ENCODE assay signal across 8 cellular contexts in the genomic region with DNA sequence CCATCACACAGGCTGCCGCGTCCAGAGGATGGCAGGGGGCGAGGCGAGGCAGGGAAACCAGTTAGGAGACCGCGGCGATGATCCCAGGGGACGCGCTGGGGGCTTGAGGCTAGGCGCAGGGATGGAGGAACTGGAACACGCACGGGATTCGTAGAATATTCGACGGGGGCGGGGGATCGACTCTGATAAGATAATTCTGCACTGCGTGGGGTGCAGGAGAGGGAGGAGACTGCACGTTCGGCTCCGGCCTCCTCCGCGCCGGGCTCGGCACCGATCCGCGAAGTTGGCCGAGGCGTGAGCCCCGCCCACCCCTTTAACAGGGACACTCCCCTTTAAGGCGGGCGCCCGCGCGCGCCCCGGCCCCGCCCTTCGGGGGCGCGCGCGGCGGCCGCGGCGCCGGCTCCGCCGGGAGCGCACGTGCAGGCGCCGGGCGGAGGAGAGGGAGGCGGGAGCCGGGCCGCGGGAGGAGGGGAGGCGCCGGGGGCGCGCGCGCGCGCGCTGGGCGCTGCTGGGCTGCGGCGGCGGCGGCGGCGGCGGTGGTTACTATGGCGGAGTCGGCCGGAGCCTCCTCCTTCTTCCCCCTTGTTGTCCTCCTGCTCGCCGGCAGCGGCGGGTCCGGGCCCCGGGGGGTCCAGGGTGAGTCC. TPM values are rescaled to one million over a fixed set of nuclear protein-coding genes. Genes with fewer than 3 reads are reported as not detected.
A peak's percentile ranks its signal among the peaks of the same experiment; 100 is the strongest.
DNase-seq lines count a peak whose midpoint lies in the region; ATAC-seq and TF ChIP-seq lines count a peak whose summit lies in the region.

A gene (plus strand): TSS at position 501 of the 644 bp plus-strand sequence. CDS start 45 bp downstream, at position 546.

- TF ChIP-seq CTCF in omental fat pad (IDR thresholded peaks at IDR 0.05) (no peak), suprapubic skin (IDR thresholded peaks at IDR 0.05) (no peak)

- H3K27ac Mint-ChIP-seq in activated naive CD4-positive, alpha-beta T cell treated with anti-CD3 and anti-CD28 coated beads, Interleukin-2, amount 50 U/mL, for 72 hours, result peak within 1 kb of the TSS; percentile 76

- TF ChIP-seq POLR2A in suprapubic skin (IDR thresholded peaks at IDR 0.05), result peak in 1 of 2 donors; percentile 62

- no peak for TF ChIP-seq EP300 in suprapubic skin (IDR thresholded peaks at IDR 0.05)

- CTCF ChIA-PET in HEK293T (lab: Yijun Ruan, JAX), result interaction anchor here (0.5 to 0.6 kb wide), 3 partner anchors 81 to 1471 kb away, joined by 3 to 4 read pairs (median 3); no protein-coding TSS in a partner anchor

- no peaks in the 10 kb centered on the region for H3K9me3 ChIP-seq in suprapubic skin

- no peaks in the 10 kb centered on the region for H3K36me3 ChIP-seq in suprapubic skin

- peaks cover 0 to 4% of the 10 kb centered on the region in 2 donors for H3K9me3 Mint-ChIP-seq in activated naive CD4-positive, alpha-beta T cell treated with anti-CD3 and anti-CD28 coated beads, Interleukin-2, amount 50 U/mL, for 72 hours

- under 1% methylated on average over 59 of the region's 86 CpGs for WGBS in suprapubic skin

- H3K27ac ChIP-seq in suprapubic skin, result peak within 1 kb of the TSS; percentile 99

- ATAC-seq in SK-N-SH treated with all-trans-retinoic acid at 6 μM for 48 hours, result peak; percentile 92
- peak; percentile 93 to 98 for ATAC-seq in activated naive CD4-positive, alpha-beta T cell treated with anti-CD3 and anti-CD28 coated beads, Interleukin-2, amount 50 U/mL, for 72 hours
- peak; percentile 95 for ATAC-seq in omental fat pad (ENCODE audit: low FRiP score)

- H3K4me1 ChIP-seq in suprapubic skin, result peaks cover 46% of the 10 kb centered on the region

- DNase-seq in EH (ENCODE audit: low read depth) (peak; percentile 89), HEK293T (ENCODE audit: extremely low spot score) (peak; percentile 91), NCI-H1105 (lab: John Stamatoyannopoulos, UW) (peak; percentile 80), glomerular visceral epithelial cell (ENCODE audit: extremely low spot score) (peak; percentile 92), omental fat pad (ENCODE audit: low spot score) (peak; percentile 77), suprapubic skin (ENCODE audit: low spot score in 2 of 2) (peak; percentile 95 to 96)
- DNase-seq in activated naive CD4-positive, alpha-beta T cell treated with anti-CD3 and anti-CD28 coated beads, Interleukin-2, amount 50 U/mL, for 72 hours (ENCODE audit: low spot score in 2 of 2), result peak; percentile 81 to 87

- H3K4me3 ChIP-seq in suprapubic skin, result peak within 1 kb of the TSS; percentile 98

- H3K27me3 ChIP-seq in suprapubic skin, result no peaks in the 10 kb centered on the region

- H3K36me3 Mint-ChIP-seq in activated naive CD4-positive, alpha-beta T cell treated with anti-CD3 and anti-CD28 coated beads, Interleukin-2, amount 50 U/mL, for 72 hours, result peaks cover 0 to 1% of the 10 kb centered on the region in 2 donors

- POLR2A ChIA-PET in HEK293T (lab: Yijun Ruan, JAX), result interaction anchor here (1.6 kb wide), 1 partner anchor 19 kb away, joined by 4 read pairs; no protein-coding TSS in a partner anchor

TF ChIP-seq in HEK293T, 16 proteins besides CTCF, POLR2A, EP300 and RAD21:
- TF ChIP-seq HDGF (IDR thresholded peaks at IDR 0.05; ENCODE audit: borderline replicate concordance) (no peak), NFRKB (IDR thresholded peaks at IDR 0.05) (no peak), FOXA1 (IDR thresholded peaks at IDR 0.05) (no peak), L3MBTL2 (conservative IDR thresholded peaks at IDR 0.05) (peak; percentile 98), SUZ12 (IDR thresholded peaks at IDR 0.05) (no peak), LEF1 (IDR thresholded peaks at IDR 0.05; ENCODE audit: borderline replicate concordance) (no peak), ZNF384 (IDR thresholded peaks at IDR 0.05) (no peak)

TF ChIP-seq in SK-N-SH treated with all-trans-retinoic acid at 6 μM for 48 hours, 23 proteins besides CTCF, POLR2A, EP300 and RAD21:
- TF ChIP-seq ZC3H10 (CRISPR knock-in tag; IDR thresholded peaks at IDR 0.05) (no peak), CSDC2 (CRISPR knock-in tag; IDR thresholded peaks at IDR 0.05) (no peak), OSR1 (CRISPR knock-in tag; IDR thresholded peaks at IDR 0.05) (no peak), GLIS3 (CRISPR knock-in tag; IDR thresholded peaks at IDR 0.05) (no peak), RARB (CRISPR knock-in tag; IDR thresholded peaks at IDR 0.05) (no peak), ISL1 (CRISPR knock-in tag; IDR thresholded peaks at IDR 0.05) (no peak), SNAI2 (CRISPR knock-in tag; IDR thresholded peaks at IDR 0.05) (no peak), ZNF8 (CRISPR knock-in tag; IDR thresholded peaks at IDR 0.05) (no peak), TCF4 (CRISPR knock-in tag; IDR thresholded peaks at IDR 0.05; ENCODE audit: borderline replicate concordance) (no peak), ARNTL (CRISPR knock-in tag; IDR thresholded peaks at IDR 0.05; ENCODE audit: borderline replicate concordance, low read depth) (no peak)
- TF ChIP-seq, protein P1, sequence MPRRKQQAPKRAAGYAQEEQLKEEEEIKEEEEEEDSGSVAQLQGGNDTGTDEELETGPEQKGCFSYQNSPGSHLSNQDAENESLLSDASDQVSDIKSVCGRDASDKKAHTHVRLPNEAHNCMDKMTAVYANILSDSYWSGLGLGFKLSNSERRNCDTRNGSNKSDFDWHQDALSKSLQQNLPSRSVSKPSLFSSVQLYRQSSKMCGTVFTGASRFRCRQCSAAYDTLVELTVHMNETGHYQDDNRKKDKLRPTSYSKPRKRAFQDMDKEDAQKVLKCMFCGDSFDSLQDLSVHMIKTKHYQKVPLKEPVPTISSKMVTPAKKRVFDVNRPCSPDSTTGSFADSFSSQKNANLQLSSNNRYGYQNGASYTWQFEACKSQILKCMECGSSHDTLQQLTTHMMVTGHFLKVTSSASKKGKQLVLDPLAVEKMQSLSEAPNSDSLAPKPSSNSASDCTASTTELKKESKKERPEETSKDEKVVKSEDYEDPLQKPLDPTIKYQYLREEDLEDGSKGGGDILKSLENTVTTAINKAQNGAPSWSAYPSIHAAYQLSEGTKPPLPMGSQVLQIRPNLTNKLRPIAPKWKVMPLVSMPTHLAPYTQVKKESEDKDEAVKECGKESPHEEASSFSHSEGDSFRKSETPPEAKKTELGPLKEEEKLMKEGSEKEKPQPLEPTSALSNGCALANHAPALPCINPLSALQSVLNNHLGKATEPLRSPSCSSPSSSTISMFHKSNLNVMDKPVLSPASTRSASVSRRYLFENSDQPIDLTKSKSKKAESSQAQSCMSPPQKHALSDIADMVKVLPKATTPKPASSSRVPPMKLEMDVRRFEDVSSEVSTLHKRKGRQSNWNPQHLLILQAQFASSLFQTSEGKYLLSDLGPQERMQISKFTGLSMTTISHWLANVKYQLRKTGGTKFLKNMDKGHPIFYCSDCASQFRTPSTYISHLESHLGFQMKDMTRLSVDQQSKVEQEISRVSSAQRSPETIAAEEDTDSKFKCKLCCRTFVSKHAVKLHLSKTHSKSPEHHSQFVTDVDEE (CRISPR knock-in tag; IDR thresholded peaks at IDR 0.05), result no peak
- TF ChIP-seq, protein P2, sequence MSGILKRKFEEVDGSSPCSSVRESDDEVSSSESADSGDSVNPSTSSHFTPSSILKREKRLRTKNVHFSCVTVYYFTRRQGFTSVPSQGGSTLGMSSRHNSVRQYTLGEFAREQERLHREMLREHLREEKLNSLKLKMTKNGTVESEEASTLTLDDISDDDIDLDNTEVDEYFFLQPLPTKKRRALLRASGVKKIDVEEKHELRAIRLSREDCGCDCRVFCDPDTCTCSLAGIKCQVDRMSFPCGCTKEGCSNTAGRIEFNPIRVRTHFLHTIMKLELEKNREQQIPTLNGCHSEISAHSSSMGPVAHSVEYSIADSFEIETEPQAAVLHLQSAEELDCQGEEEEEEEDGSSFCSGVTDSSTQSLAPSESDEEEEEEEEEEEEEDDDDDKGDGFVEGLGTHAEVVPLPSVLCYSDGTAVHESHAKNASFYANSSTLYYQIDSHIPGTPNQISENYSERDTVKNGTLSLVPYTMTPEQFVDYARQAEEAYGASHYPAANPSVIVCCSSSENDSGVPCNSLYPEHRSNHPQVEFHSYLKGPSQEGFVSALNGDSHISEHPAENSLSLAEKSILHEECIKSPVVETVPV (CRISPR knock-in tag; IDR thresholded peaks at IDR 0.05), result no peak
- TF ChIP-seq, protein P3, sequence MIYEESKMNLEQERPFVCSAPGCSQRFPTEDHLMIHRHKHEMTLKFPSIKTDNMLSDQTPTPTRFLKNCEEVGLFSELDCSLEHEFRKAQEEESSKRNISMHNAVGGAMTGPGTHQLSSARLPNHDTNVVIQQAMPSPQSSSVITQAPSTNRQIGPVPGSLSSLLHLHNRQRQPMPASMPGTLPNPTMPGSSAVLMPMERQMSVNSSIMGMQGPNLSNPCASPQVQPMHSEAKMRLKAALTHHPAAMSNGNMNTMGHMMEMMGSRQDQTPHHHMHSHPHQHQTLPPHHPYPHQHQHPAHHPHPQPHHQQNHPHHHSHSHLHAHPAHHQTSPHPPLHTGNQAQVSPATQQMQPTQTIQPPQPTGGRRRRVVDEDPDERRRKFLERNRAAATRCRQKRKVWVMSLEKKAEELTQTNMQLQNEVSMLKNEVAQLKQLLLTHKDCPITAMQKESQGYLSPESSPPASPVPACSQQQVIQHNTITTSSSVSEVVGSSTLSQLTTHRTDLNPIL (CRISPR knock-in tag; IDR thresholded peaks at IDR 0.05; ENCODE audit: low read depth), result no peak

RNA-seq across cellular contexts. Expression of the gene that starts here (rescaled TPM):
- total RNA-seq in activated naive CD4-positive, alpha-beta T cell treated with anti-CD3 and anti-CD28 coated beads, Interleukin-2, amount 50 U/mL, for 72 hours, result 1 to 10 TPM; 5.2 to 9.0 TPM
- total RNA-seq in omental fat pad, result 10 to 100 TPM; 15.9 to 42.2 (median 20.5) TPM
- 100 to 1,000 TPM in 1 of 4 donors, 10 to 100 TPM in 3; 40.5 to 103 (median 57.3) TPM for total RNA-seq in suprapubic skin

Comparison
In these comparisons a context has a peak if more than half of its experiments do, and no peak if none do; other contexts are left out.
1. Peak in every context shown above with its lines: DNase-seq, ATAC-seq, H3K4me3 ChIP-seq and H3K27ac ChIP-seq.